ENCODE assay signal across 9 cellular contexts in the genomic region with DNA sequence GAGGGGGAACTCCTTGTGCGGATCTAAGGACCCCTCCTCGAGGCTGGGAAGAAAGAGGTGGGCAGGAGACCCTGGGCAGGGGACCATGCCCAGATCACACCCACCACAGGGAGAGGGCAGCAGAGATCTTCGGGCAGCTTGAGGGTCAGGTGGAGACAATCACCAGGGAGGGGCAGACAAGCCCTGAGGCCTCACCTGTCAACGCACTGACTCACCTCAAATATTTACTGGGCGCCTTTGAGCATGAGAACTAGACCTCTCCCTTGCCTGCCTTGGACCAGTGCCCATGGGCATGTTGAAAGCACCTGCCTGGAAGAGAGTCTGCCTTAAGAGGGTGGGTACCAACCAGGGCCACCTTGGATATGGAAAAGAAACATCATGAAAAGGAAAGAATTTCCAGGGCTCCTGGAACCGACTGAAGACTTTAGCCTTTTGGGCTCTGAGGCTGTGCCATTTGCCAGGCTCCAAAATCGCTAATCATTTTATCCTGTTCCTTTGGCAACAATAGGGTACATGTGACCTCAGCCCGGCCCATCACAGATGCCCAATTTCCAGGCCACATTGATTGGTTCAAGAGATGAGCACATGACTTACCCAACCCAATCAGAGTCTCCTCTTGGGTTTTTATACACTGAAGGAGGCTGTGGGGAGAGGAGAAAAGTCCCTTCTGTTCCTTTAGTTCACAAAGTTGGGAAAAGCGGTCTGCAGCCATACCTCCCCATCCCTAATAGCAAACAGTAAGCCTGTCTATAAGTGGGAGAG. TPM values are rescaled to one million over a fixed set of nuclear protein-coding genes. Genes with fewer than 3 reads are reported as not detected.
A peak's percentile ranks its signal among the peaks of the same experiment; 100 is the strongest.
DNase-seq lines count a peak whose midpoint lies in the region; ATAC-seq and TF ChIP-seq lines count a peak whose summit lies in the region.
"Had no signal": no experiment of that assay in that cellular context is flagged by ENCODE, and none has a peak within 500 bp of the region (broad histone marks: within the 10 kb centered on the region; RNA-seq: fewer than 3 reads in every experiment).

No MANE protein-coding gene starts in this region.

- H3K27ac ChIP-seq in esophagus (ENCODE audit: low read depth in 2 of 2, low read length in 1 of 2) (peak overlapping the region; percentile 72 to 86), suprapubic skin (peak overlapping the region; percentile 74)

- peak; percentile 40 for DNase-seq in NCI-H2171 treated with DMSO at 0.1 percent for 48 hours (lab: John Stamatoyannopoulos, UW)
- DNase-seq in NCI-H2171 (lab: John Stamatoyannopoulos, UW) = no peak
- DNase-seq in NCI-H446 treated with DMSO at 0.1 percent for 48 hours (lab: John Stamatoyannopoulos, UW) = peak; percentile 31
- DNase-seq in suprapubic skin (ENCODE audit: low spot score in 2 of 2) = peak in 1 of 2 donors; percentile 83
- DNase-seq in T-helper 2 cell = no peak

- H3K4me3 ChIP-seq in esophagus (ENCODE audit: low read depth in 1 of 2, low read length in 2 of 2) = no peak overlapping the region
- H3K4me3 ChIP-seq in suprapubic skin = no peak overlapping the region

- H3K27me3 ChIP-seq in esophagus (ENCODE audit: control insufficient read depth in 1 of 2, insufficient read depth in 2 of 2, low read length in 2 of 2) (no peaks in the 10 kb centered on the region), suprapubic skin (no peaks in the 10 kb centered on the region)

- H3K9me3 ChIP-seq in esophagus (ENCODE audit: control insufficient read depth in 2 of 2, insufficient read depth in 1 of 2, low read depth in 1 of 2, low read length in 1 of 2) (no peaks in the 10 kb centered on the region), suprapubic skin (no peaks in the 10 kb centered on the region)

- no peak for ATAC-seq in GM19324 (IDR thresholded peaks at IDR 0.05; ENCODE audit: low FRiP score, unreplicated experiment)
- ATAC-seq in GM21528 (IDR thresholded peaks at IDR 0.05; ENCODE audit: low FRiP score, unreplicated experiment) = no peak

- peak in 1 of 2 donors; percentile 33 for TF ChIP-seq CTCF in suprapubic skin (IDR thresholded peaks at IDR 0.05)

- H3K4me1 ChIP-seq in esophagus (ENCODE audit: control insufficient read depth in 2 of 2, insufficient read depth in 2 of 2, low read length in 1 of 2) (peaks cover 2 to 26% of the 10 kb centered on the region in 2 donors), suprapubic skin (peaks cover 73% of the 10 kb centered on the region)

- WGBS in esophagus, 2 donors = 57 to 60% methylated on average over 9 of the region's 9 CpGs
- 44% methylated on average over 8 of the region's 9 CpGs for WGBS in suprapubic skin

- H3K36me3 ChIP-seq in esophagus (ENCODE audit: control insufficient read depth in 2 of 2, insufficient read depth in 2 of 2, low read length in 1 of 2) = no peaks in the 10 kb centered on the region
- H3K36me3 ChIP-seq in suprapubic skin = no peaks in the 10 kb centered on the region

- TF ChIP-seq EP300 in suprapubic skin (IDR thresholded peaks at IDR 0.05) = no peak

- TF ChIP-seq POLR2A in suprapubic skin (IDR thresholded peaks at IDR 0.05) = no peak

RNA-seq across cellular contexts. Expression of a gene that starts 10.4 kb away (rescaled TPM):
- not detected for polyA plus RNA-seq in esophagus
- not detected for total RNA-seq in suprapubic skin
- total RNA-seq: activated naive CD4-positive, alpha-beta T cell treated with anti-CD3 and anti-CD28 coated beads, Interleukin-2, amount 50 U/mL, for 72 hours had no signal

RNA-seq across cellular contexts. Expression of a gene that starts 35.0 kb away (rescaled TPM):
- polyA plus RNA-seq in esophagus = 100 to 1,000 TPM in 1 of 2 donors, 10 to 100 TPM in 1; 63.5 to 102 TPM
- 100 to 1,000 TPM in 1 of 4 donors, 10 to 100 TPM in 3; 63.6 to 140 (median 70.8) TPM for total RNA-seq in suprapubic skin

RNA-seq across cellular contexts. Expression of a gene that starts 35.3 kb away (rescaled TPM):
- polyA plus RNA-seq in esophagus = 10 to 100 TPM; 59.9 to 64.2 TPM
- total RNA-seq in suprapubic skin = 10 to 100 TPM; 43.7 to 60.3 (median 50.7) TPM

Comparison
In these comparisons a context has a peak if more than half of its experiments do, and no peak if none do; other contexts are left out.
1. DNase-seq: peak in NCI-H2171 treated with DMSO at 0.1 percent for 48 hours (single experiment) and NCI-H446 treated with DMSO at 0.1 percent for 48 hours (single experiment); none in NCI-H2171 (single experiment) and T-helper 2 cell (0 of 5).